ENCODE assay signal across 18 cellular contexts in genomic region chr2:28296243-28296642, GRCh38.
DNase-seq lines count a peak whose midpoint lies in the region; ATAC-seq, FAIRE-seq and TF ChIP-seq lines count a peak whose summit lies in the region.
"Had no signal": no experiment of that assay in that cellular context is flagged by ENCODE, and none has a peak within 500 bp of the region (broad histone marks: within the 10 kb centered on the region; RNA-seq: fewer than 3 reads in every experiment).

No MANE protein-coding gene starts in this region.

- no peaks in the 10 kb centered on the region for H3K9me3 ChIP-seq in A549
- H3K9me3 ChIP-seq: colonic mucosa, transverse colon had no signal

- H3K4me1 ChIP-seq in A549: peaks cover 36% of the 10 kb centered on the region
- H3K4me1 ChIP-seq: colonic mucosa had no signal

- CTCF ChIA-PET in A549 (lab: Yijun Ruan, JAX): no interaction called here

- in situ Hi-C loops in GM13977 (cut with MboI; ENCODE audit: low pct_unique_long_range_greater_than_20kb, low sequenced_read_pairs, unreplicated experiment): no loop called here

- TF ChIP-seq CTCF in A549 (IDR thresholded peaks at IDR 0.05) (no peak), fibroblast of mammary gland (conservative IDR thresholded peaks at IDR 0.05; ENCODE audit: control insufficient read depth, insufficient read depth, low read depth, low read length) (no peak), GM13977 (IDR thresholded peaks at IDR 0.05; ENCODE audit: extremely low read depth, insufficient read depth, missing control alignments) (no peak)

- H3K27ac ChIP-seq in A549: peak overlapping the region; percentile 41 to 74; a peak in 5 of 6 replicates
- H3K27ac ChIP-seq: colonic mucosa, transverse colon had no signal

- no peak for TF ChIP-seq POLR2A in A549 (IDR thresholded peaks at IDR 0.05; ENCODE audit: low read length)

- FAIRE-seq in A549 (lab: Jason Lieb, UNC): no peak

- peak overlapping the region; percentile 43 for H3K4me2 ChIP-seq in A549

- TF ChIP-seq RAD21 in A549 (conservative IDR thresholded peaks at IDR 0.05 in 1 of 2, IDR thresholded peaks at IDR 0.05 in 1 of 2): no peak

- ATAC-seq in A549 (peak; percentile 52 to 73; a peak in 5 of 6 replicates), SK-N-SH treated with all-trans-retinoic acid at 6 μM for 48 hours (peak; percentile 18; the same call in 2 of the 3 replicates), HG03175 (IDR thresholded peaks at IDR 0.05; ENCODE audit: unreplicated experiment) (no peak), HG02884 (IDR thresholded peaks at IDR 0.05; ENCODE audit: unreplicated experiment) (no peak)
- ATAC-seq: activated CD4-positive, alpha-beta T cell treated with anti-CD3 and anti-CD28 coated beads for 36 hours; activated T-cell treated with anti-CD3 and anti-CD28 coated beads, Interleukin-2, amount 50 U/mL, for 4 hours had no signal

- WGBS in A549 (ENCODE audit: missing lambda C conversion rate): 39% methylated on average over 7 of the region's 7 CpGs

- no peak overlapping the region for H3K4me3 ChIP-seq in A549
- H3K4me3 ChIP-seq in fibroblast of mammary gland (ENCODE audit: control insufficient read depth, low read depth, low read length): no peak overlapping the region
- H3K4me3 ChIP-seq: colonic mucosa, transverse colon had no signal

- peak; percentile 44 to 51 for DNase-seq in A549 (ENCODE audit: low read depth in 1 of 2, low spot score in 1 of 2)
- DNase-seq in HK-2 (ENCODE audit: unreplicated experiment): peak; percentile 55
- DNase-seq in fibroblast of mammary gland (ENCODE audit: low read depth): peak; percentile 80
- DNase-seq in GM13977 (ENCODE audit: low spot score): no peak
- no peak for DNase-seq in SK-N-DZ (ENCODE audit: low spot score)
- DNase-seq: activated CD4-positive, alpha-beta T cell treated with anti-CD3 and anti-CD28 coated beads for 36 hours; activated T-cell treated with anti-CD3 and anti-CD28 coated beads, Interleukin-2, amount 50 U/mL, for 4 hours; colonic mucosa; COR-L47; NCI-H2029; NCI-H524 treated with DMSO at 0.1 percent for 48 hours; OCI-M1; stimulated activated CD4-positive, alpha-beta T cell treated with anti-CD3 and anti-CD28 coated beads, Interleukin-4, amount 100 ng/mL, for 24 hours; T-helper 2 cell; transverse colon had no signal

- POLR2A ChIA-PET in A549 (lab: Yijun Ruan, JAX): interaction anchor here (0.5 kb wide), 1 partner anchor 95 kb away, joined by 4 read pairs; no protein-coding TSS in a partner anchor

- TF ChIP-seq EP300 in A549 (IDR thresholded peaks at IDR 0.05): no peak

TF ChIP-seq in A549, 52 proteins besides CTCF, POLR2A, EP300 and RAD21:
- TF ChIP-seq RCOR1 (IDR thresholded peaks at IDR 0.05; ENCODE audit: low read depth, low read length) (no peak), PHF8 (IDR thresholded peaks at IDR 0.05; ENCODE audit: borderline replicate concordance, low read depth) (no peak), ESRRA (IDR thresholded peaks at IDR 0.05; ENCODE audit: borderline replicate concordance, low read length) (no peak), ZC3H11A (IDR thresholded peaks at IDR 0.05) (no peak), SMC3 (IDR thresholded peaks at IDR 0.05) (0 out of 3 replicates have a peak, but pooled peaks have one; percentile 13), FOSL2 (IDR thresholded peaks at IDR 0.05) (no peak), FOSL2 (CRISPR knock-in tag; IDR thresholded peaks at IDR 0.05) (peak; percentile 27; the same call in 1 of the 2 replicates)
TF ChIP-seq in A549: peak in this region for 2.

TF ChIP-seq in SK-N-SH treated with all-trans-retinoic acid at 6 μM for 48 hours, 23 proteins besides CTCF, POLR2A, EP300 and RAD21:
- no peak for TF ChIP-seq ARNTL (CRISPR knock-in tag; IDR thresholded peaks at IDR 0.05; ENCODE audit: borderline replicate concordance, low read depth)
- TF ChIP-seq, protein P1, sequence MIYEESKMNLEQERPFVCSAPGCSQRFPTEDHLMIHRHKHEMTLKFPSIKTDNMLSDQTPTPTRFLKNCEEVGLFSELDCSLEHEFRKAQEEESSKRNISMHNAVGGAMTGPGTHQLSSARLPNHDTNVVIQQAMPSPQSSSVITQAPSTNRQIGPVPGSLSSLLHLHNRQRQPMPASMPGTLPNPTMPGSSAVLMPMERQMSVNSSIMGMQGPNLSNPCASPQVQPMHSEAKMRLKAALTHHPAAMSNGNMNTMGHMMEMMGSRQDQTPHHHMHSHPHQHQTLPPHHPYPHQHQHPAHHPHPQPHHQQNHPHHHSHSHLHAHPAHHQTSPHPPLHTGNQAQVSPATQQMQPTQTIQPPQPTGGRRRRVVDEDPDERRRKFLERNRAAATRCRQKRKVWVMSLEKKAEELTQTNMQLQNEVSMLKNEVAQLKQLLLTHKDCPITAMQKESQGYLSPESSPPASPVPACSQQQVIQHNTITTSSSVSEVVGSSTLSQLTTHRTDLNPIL (CRISPR knock-in tag; IDR thresholded peaks at IDR 0.05; ENCODE audit: low read depth): no peak
- no peak for TF ChIP-seq TSHZ2 (CRISPR knock-in tag; IDR thresholded peaks at IDR 0.05)
- no peak for TF ChIP-seq TCF4 (CRISPR knock-in tag; IDR thresholded peaks at IDR 0.05; ENCODE audit: borderline replicate concordance)
- TF ChIP-seq ZC3H10 (CRISPR knock-in tag; IDR thresholded peaks at IDR 0.05): no peak
- no peak for TF ChIP-seq ZNF565 (CRISPR knock-in tag; conservative IDR thresholded peaks at IDR 0.05; ENCODE audit: low read depth)
- TF ChIP-seq OSR1 (CRISPR knock-in tag; IDR thresholded peaks at IDR 0.05): no peak
- TF ChIP-seq ZFP3 (CRISPR knock-in tag; IDR thresholded peaks at IDR 0.05): no peak
- TF ChIP-seq GLIS3 (CRISPR knock-in tag; IDR thresholded peaks at IDR 0.05): no peak
- TF ChIP-seq PPARA (CRISPR knock-in tag; IDR thresholded peaks at IDR 0.05; ENCODE audit: borderline replicate concordance): no peak
- TF ChIP-seq ZFP30 (CRISPR knock-in tag; IDR thresholded peaks at IDR 0.05): no peak
- TF ChIP-seq ESRRG (CRISPR knock-in tag; IDR thresholded peaks at IDR 0.05): no peak
- no peak for TF ChIP-seq BACH2 (CRISPR knock-in tag; IDR thresholded peaks at IDR 0.05; ENCODE audit: borderline replicate concordance)
- no peak for TF ChIP-seq ZNF8 (CRISPR knock-in tag; IDR thresholded peaks at IDR 0.05)
- TF ChIP-seq SNAI2 (CRISPR knock-in tag; IDR thresholded peaks at IDR 0.05): no peak
- TF ChIP-seq, protein P2, sequence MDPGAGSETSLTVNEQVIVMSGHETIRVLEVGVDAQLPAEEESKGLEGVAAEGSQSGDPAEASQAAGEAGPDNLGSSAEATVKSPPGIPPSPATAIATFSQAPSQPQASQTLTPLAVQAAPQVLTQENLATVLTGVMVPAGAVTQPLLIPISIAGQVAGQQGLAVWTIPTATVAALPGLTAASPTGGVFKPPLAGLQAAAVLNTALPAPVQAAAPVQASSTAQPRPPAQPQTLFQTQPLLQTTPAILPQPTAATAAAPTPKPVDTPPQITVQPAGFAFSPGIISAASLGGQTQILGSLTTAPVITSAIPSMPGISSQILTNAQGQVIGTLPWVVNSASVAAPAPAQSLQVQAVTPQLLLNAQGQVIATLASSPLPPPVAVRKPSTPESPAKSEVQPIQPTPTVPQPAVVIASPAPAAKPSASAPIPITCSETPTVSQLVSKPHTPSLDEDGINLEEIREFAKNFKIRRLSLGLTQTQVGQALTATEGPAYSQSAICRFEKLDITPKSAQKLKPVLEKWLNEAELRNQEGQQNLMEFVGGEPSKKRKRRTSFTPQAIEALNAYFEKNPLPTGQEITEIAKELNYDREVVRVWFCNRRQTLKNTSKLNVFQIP (CRISPR knock-in tag; IDR thresholded peaks at IDR 0.05; ENCODE audit: borderline replicate concordance, low read depth): no peak
- no peak for TF ChIP-seq CSDC2 (CRISPR knock-in tag; IDR thresholded peaks at IDR 0.05)
- TF ChIP-seq, protein P3, sequence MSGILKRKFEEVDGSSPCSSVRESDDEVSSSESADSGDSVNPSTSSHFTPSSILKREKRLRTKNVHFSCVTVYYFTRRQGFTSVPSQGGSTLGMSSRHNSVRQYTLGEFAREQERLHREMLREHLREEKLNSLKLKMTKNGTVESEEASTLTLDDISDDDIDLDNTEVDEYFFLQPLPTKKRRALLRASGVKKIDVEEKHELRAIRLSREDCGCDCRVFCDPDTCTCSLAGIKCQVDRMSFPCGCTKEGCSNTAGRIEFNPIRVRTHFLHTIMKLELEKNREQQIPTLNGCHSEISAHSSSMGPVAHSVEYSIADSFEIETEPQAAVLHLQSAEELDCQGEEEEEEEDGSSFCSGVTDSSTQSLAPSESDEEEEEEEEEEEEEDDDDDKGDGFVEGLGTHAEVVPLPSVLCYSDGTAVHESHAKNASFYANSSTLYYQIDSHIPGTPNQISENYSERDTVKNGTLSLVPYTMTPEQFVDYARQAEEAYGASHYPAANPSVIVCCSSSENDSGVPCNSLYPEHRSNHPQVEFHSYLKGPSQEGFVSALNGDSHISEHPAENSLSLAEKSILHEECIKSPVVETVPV (CRISPR knock-in tag; IDR thresholded peaks at IDR 0.05): no peak
- TF ChIP-seq ISL1 (CRISPR knock-in tag; IDR thresholded peaks at IDR 0.05): no peak
- TF ChIP-seq ZNF70 (CRISPR knock-in tag; IDR thresholded peaks at IDR 0.05): no peak
TF ChIP-seq in SK-N-SH treated with all-trans-retinoic acid at 6 μM for 48 hours: peak in this region for 0.

Comparison
In these comparisons a context has a peak if more than half of its experiments do, and no peak if none do; other contexts are left out.
1. ATAC-seq: peak in A549 (2 of 2) and SK-N-SH treated with all-trans-retinoic acid at 6 μM for 48 hours (single experiment); none in HG03175 (single experiment) and HG02884 (single experiment).
2. DNase-seq: peak in A549 (2 of 2), HK-2 (single experiment) and fibroblast of mammary gland (single experiment); none in GM13977 (single experiment) and SK-N-DZ (single experiment).